ENCODE assay signal across 8 cellular contexts in the genomic region with DNA sequence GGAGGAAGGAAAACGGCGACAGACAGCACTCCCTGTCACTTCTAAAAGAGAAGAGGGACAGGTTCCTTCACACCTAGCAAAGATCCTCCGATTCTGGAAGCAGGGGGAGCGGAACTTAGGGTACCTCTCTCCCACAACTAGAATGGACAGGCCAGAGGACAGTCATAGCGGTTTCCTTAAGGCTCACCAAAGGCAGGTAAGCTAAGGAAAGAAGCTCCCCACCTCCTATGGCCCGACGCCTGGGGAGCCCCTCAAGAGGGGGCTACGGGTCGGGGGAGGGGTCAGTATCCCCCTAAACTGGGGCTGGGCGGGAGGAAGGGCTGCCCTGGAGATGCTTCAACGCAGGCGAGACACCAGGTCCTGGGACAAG. TPM values are rescaled to one million over a fixed set of nuclear protein-coding genes. Genes with fewer than 3 reads are reported as not detected.
DNase-seq lines count a peak whose midpoint lies in the region; TF ChIP-seq lines count a peak whose summit lies in the region.

No MANE protein-coding gene starts in this region.

- peak overlapping the region; percentile 91 for H3K9ac ChIP-seq in NT2/D1 (ENCODE audit: insufficient read length, low read depth)

- WGBS in ovary, 3 donors = 0 to 2% (median 0%) methylated on average over 5 to 12 of the region's 12 CpGs

- TF ChIP-seq POLR2A in ovary (IDR thresholded peaks at IDR 0.05) = no peak

- H3K4me1 ChIP-seq in NT2/D1 (ENCODE audit: insufficient read depth, insufficient read length) = peaks cover 18% of the 10 kb centered on the region
- peaks cover 5% of the 10 kb centered on the region for H3K4me1 ChIP-seq in ovary (ENCODE audit: insufficient read depth)

- peaks cover 35% of the 10 kb centered on the region for H3K36me3 ChIP-seq in NT2/D1 (ENCODE audit: insufficient read depth, insufficient read length, low read length)
- H3K36me3 ChIP-seq in ovary = no peaks in the 10 kb centered on the region

- DNase-seq in NT2/D1 (ENCODE audit: low read depth, low spot score) (no peak), epithelial cell of prostate (ENCODE audit: low read depth, low spot score) (no peak), ovary (no peak), NCI-H187 (lab: John Stamatoyannopoulos, UW) (no peak), SHP77 (lab: John Stamatoyannopoulos, UW) (no peak), SIG-M5 (lab: John Stamatoyannopoulos, UW) (no peak)
- no peak for DNase-seq in central memory CD4-positive, alpha-beta T cell

- no peak for TF ChIP-seq CTCF in ovary (IDR thresholded peaks at IDR 0.05)

- peak overlapping the region; percentile 97 for H3K4me3 ChIP-seq in GM08714 (ENCODE audit: low read length)
- H3K4me3 ChIP-seq in NT2/D1 (ENCODE audit: insufficient read length, low read depth) = peak overlapping the region; percentile 77
- H3K4me3 ChIP-seq in ovary = peak overlapping the region; percentile 94

- H3K27me3 ChIP-seq in NT2/D1 (ENCODE audit: insufficient read depth, insufficient read length) (no peaks in the 10 kb centered on the region), ovary (no peaks in the 10 kb centered on the region)

- intact Hi-C loops in ovary (cut with DNase I) = no loop called here

- H3K9me3 ChIP-seq in NT2/D1 (ENCODE audit: insufficient read depth, low read length) = no peaks in the 10 kb centered on the region
- no peaks in the 10 kb centered on the region for H3K9me3 ChIP-seq in ovary

- peak overlapping the region; percentile 66 for H3K27ac ChIP-seq in epithelial cell of prostate
- no peak overlapping the region for H3K27ac ChIP-seq in ovary

- no peak for TF ChIP-seq EP300 in ovary (IDR thresholded peaks at IDR 0.05)

RNA-seq across cellular contexts. Expression of gene RAB5C, which starts 0.3 kb away (rescaled TPM):
- total RNA-seq in ovary = 100 to 1,000 TPM in 2 of 7 donors, 10 to 100 TPM in 5; 53.8 to 114 (median 94.3) TPM
- 100 to 1,000 TPM; 124 to 130 TPM for polyA plus RNA-seq in ovary

RNA-seq across cellular contexts. Expression of gene KCNH4, which starts 26.4 kb away (rescaled TPM):
- under 1 TPM in 4 of 7 donors, not detected in 3; 0.08 to 0.40 (median 0.15) TPM for total RNA-seq in ovary
- polyA plus RNA-seq in ovary = under 1 TPM in 1 of 2 donors, not detected in 1; 0.07 TPM

RNA-seq across cellular contexts. Expression of gene HCRT, which starts 30.8 kb away (rescaled TPM):
- not detected for total RNA-seq in ovary
- polyA plus RNA-seq in ovary = not detected

RNA-seq across cellular contexts. Expression of gene HSPB9, which starts 31.9 kb away (rescaled TPM):
- total RNA-seq in ovary = under 1 TPM; 0.15 to 0.95 (median 0.48) TPM
- under 1 TPM in 1 of 2 donors, not detected in 1; 0.46 TPM for polyA plus RNA-seq in ovary

RNA-seq across cellular contexts. Expression of gene KAT2A, which starts 33.3 kb away (rescaled TPM):
- total RNA-seq in ovary = 10 to 100 TPM; 38.6 to 66.4 (median 57.9) TPM
- polyA plus RNA-seq in ovary = 10 to 100 TPM; 27.1 to 77.5 TPM
